8 cellular contexts compared by ENCODE assay signal in the genomic region with DNA sequence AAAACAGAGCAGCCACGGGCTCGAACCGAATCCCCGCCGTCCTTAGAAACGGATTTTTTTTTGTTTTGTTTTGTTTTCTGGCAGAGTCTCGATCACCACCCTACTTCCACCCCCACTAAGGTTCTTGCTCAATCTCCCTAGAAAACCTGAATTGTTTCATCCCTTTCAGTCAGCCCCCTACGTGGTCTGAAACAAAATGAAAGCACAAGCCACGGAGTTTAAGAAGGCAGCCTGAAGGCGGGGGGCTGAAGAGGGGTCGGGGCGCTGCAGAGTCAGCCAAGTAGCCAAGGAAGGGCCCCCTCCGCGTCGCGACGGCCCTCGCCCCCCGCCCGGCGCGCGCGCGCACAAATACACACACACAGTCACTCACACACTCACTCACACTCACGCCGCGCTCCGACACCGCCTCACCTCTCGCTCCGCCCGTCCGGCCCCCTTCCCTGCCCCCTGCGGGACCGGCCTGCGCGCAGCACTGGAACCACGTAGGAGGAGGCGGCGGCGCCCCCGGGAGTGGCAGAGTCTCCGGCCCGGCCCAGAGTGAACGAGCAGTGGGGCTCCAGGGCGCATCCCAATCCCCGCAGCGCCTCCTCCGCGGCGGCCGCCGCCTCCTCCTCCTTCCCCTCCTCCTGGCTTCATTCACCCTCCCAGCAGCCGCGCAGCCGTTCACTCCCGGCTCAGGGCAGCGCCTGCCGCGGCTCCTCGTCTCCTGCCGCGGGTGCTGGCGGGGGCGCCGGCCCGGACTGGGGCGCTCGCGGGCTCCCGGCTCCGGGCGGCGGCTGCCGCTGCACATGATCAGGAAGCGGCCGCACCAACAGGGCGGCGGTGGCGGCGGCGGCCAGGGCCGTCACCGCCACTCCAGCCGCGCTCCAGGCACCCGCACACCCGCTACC. TPM values are rescaled to one million over a fixed set of nuclear protein-coding genes. Genes with fewer than 3 reads are reported as not detected.
DNase-seq lines count a peak whose midpoint lies in the region; ATAC-seq, FAIRE-seq and TF ChIP-seq lines count a peak whose summit lies in the region.

No MANE protein-coding gene starts in this region.

- H3K4me2 ChIP-seq in hepatocyte = peak overlapping the region; percentile 74

- H3K4me1 ChIP-seq in hepatocyte (ENCODE audit: insufficient read depth) = peaks cover 37% of the 10 kb centered on the region

- H3K9me3 ChIP-seq in hepatocyte (ENCODE audit: low read depth) = no peaks in the 10 kb centered on the region

- FAIRE-seq in D721Med (lab: Jason Lieb, UNC) = no peak

- H3K27me3 ChIP-seq in hepatocyte = no peaks in the 10 kb centered on the region

- TF ChIP-seq CTCF in astrocyte of the cerebellum (IDR thresholded peaks at IDR 0.05; ENCODE audit: low read depth, low read length, missing control alignments) (no peak), hepatocyte (IDR thresholded peaks at IDR 0.05; ENCODE audit: poor library complexity) (peak; percentile 13), retinal pigment epithelial cell (conservative IDR thresholded peaks at IDR 0.05; ENCODE audit: low read depth, low read length) (no peak), D721Med (IDR thresholded peaks at IDR 0.05; ENCODE audit: insufficient read depth, missing control alignments) (no peak)

- peak overlapping the region; percentile 41 for H2AFZ ChIP-seq in hepatocyte

- in situ Hi-C loops in astrocyte of the cerebellum (cut with HindIII; ENCODE audit: low sequenced_read_pairs) = loop anchor here (10.0 to 25.0 kb wide), 2 partner anchors 195 to 248 kb away; no protein-coding TSS in a partner anchor

- no peaks in the 10 kb centered on the region for H3K9me2 ChIP-seq in hepatocyte (replicated peaks; ENCODE audit: insufficient read depth)

- no peaks in the 10 kb centered on the region for H3K36me3 ChIP-seq in hepatocyte (replicated peaks; ENCODE audit: insufficient read depth, low read depth)

- peaks cover 3% of the 10 kb centered on the region for H4K20me1 ChIP-seq in hepatocyte (ENCODE audit: insufficient read depth, poor library complexity, severe bottlenecking)

- H3K4me3 ChIP-seq in astrocyte of the cerebellum (ENCODE audit: low read depth, low read length) (peak overlapping the region; percentile 90), hepatocyte (peak overlapping the region; percentile 68), retinal pigment epithelial cell (ENCODE audit: low read length) (peak overlapping the region; percentile 88)

- H3K27ac ChIP-seq in hepatocyte = peak overlapping the region; percentile 94

- peak; percentile 27 for ATAC-seq in GM21619 (IDR thresholded peaks at IDR 0.05; ENCODE audit: unreplicated experiment)

- WGBS in hepatocyte (ENCODE audit: low lambda C conversion rate, missing lambda C conversion rate) = 2% methylated on average over 43 of the region's 89 CpGs

- H3K79me2 ChIP-seq in hepatocyte = peaks cover 40% of the 10 kb centered on the region

- DNase-seq in DMS53 (lab: John Stamatoyannopoulos, UW) (peak; percentile 90), LoVo (ENCODE audit: low spot score) (peak; percentile 72), T-helper 9 cell (peak; percentile 62), astrocyte of the cerebellum (ENCODE audit: low read depth) (no peak), hepatocyte (ENCODE audit: low spot score) (peak; percentile 93), retinal pigment epithelial cell (ENCODE audit: low read depth) (peak; percentile 37), D721Med (ENCODE audit: insufficient read length, low spot score) (no peak)

RNA-seq across cellular contexts. Expression of a gene that starts 1.4 kb away (rescaled TPM):
- 28.7 and 32.6 TPM in 2 replicates for total RNA-seq in hepatocyte
- polyA plus RNA-seq in hepatocyte = 14.7 and 16.3 TPM in 2 replicates

Comparison
In these comparisons a context has a peak if more than half of its experiments do, and no peak if none do; other contexts are left out.
1. DNase-seq: peak in DMS53 (single experiment), LoVo (single experiment), T-helper 9 cell (single experiment), hepatocyte (single experiment) and retinal pigment epithelial cell (single experiment); none in astrocyte of the cerebellum (single experiment) and D721Med (single experiment).
2. Peak in every context shown above with its lines, with median percentiles within 50 percentile points of each other: H3K4me3 ChIP-seq.